Comparison of ENCODE assay signal across 8 cellular contexts in genomic region chr3:101850327-101851048, GRCh38. TPM values are rescaled to one million over a fixed set of nuclear protein-coding genes. Genes with fewer than 3 reads are reported as not detected.
A peak's percentile ranks its signal among the peaks of the same experiment; 100 is the strongest.
DNase-seq lines count a peak whose midpoint lies in the region; ATAC-seq and TF ChIP-seq lines count a peak whose summit lies in the region.

No MANE protein-coding gene starts in this region.

- intact Hi-C loops in left colon (cut with DNase I, micrococcal nuclease), result loop anchor here in 1 of 2 donors (5.0 to 10.0 kb wide), 2 partner anchors 38 to 234 kb away; no protein-coding TSS in a partner anchor

- H3K36me3 Mint-ChIP-seq in osteocyte (ENCODE audit: unreplicated experiment), result peaks cover 36% of the 10 kb centered on the region

- TF ChIP-seq CTCF in epithelial cell of esophagus (IDR thresholded peaks at IDR 0.05; ENCODE audit: insufficient read depth, low read depth, low read length, missing control alignments) (no peak), osteocyte (IDR thresholded peaks at IDR 0.05) (no peak)

- H3K27me3 Mint-ChIP-seq in osteocyte (ENCODE audit: unreplicated experiment), result no peaks in the 10 kb centered on the region

- peak overlapping the region; percentile 88 for H3K4me3 ChIP-seq in epithelial cell of esophagus (ENCODE audit: low read length)

- no peaks in the 10 kb centered on the region for H3K9me3 Mint-ChIP-seq in osteocyte (ENCODE audit: unreplicated experiment)

- peak overlapping the region; percentile 95 for H3K4me3 Mint-ChIP-seq in osteocyte (ENCODE audit: unreplicated experiment)

- DNase-seq in AG20443 (ENCODE audit: low spot score), result peak; percentile 52
- peak; percentile 70 for DNase-seq in LHCN-M2 (ENCODE audit: low read depth)
- peak; percentile 38 to 57 for DNase-seq in activated CD4-positive, alpha-beta T cell treated with anti-CD3 and anti-CD28 coated beads, Interleukin-2, amount 50 U/mL, for 48 hours
- no peak for DNase-seq in epithelial cell of esophagus (ENCODE audit: low read depth)
- DNase-seq in osteocyte (ENCODE audit: extremely low spot score, unreplicated experiment), result no peak
- no peak for DNase-seq in left colon

- ATAC-seq in GM19035 (IDR thresholded peaks at IDR 0.05; ENCODE audit: unreplicated experiment) (peak; percentile 24), esophagus mucosa (no peak), left colon (no peak)

- H3K4me1 Mint-ChIP-seq in osteocyte (ENCODE audit: unreplicated experiment), result peaks cover 34% of the 10 kb centered on the region

- H3K27ac Mint-ChIP-seq in osteocyte (ENCODE audit: unreplicated experiment), result peak overlapping the region; percentile 94

RNA-seq across cellular contexts. Expression of gene NFKBIZ, which starts 1.2 kb away (rescaled TPM):
- 23.0 and 26.6 TPM in 2 replicates for total RNA-seq in LHCN-M2 (2014; rRNA removed)
- 7.9 TPM for polyA plus RNA-seq in LHCN-M2 (2012)
- 18.2 and 30.1 TPM in 2 replicates for total RNA-seq in osteocyte
- 56.3 TPM for total RNA-seq in esophagus mucosa
- total RNA-seq in left colon, result 100 to 1,000 TPM in 1 of 2 donors, 10 to 100 TPM in 1; 86.5 to 170 TPM

Comparison
In these comparisons a context has a peak if more than half of its experiments do, and no peak if none do; other contexts are left out.
1. DNase-seq: peak in AG20443 (single experiment), LHCN-M2 (single experiment) and activated CD4-positive, alpha-beta T cell treated with anti-CD3 and anti-CD28 coated beads, Interleukin-2, amount 50 U/mL, for 48 hours (2 of 2); none in epithelial cell of esophagus (single experiment), osteocyte (single experiment) and left colon (0 of 2).